In the genomic region with DNA sequence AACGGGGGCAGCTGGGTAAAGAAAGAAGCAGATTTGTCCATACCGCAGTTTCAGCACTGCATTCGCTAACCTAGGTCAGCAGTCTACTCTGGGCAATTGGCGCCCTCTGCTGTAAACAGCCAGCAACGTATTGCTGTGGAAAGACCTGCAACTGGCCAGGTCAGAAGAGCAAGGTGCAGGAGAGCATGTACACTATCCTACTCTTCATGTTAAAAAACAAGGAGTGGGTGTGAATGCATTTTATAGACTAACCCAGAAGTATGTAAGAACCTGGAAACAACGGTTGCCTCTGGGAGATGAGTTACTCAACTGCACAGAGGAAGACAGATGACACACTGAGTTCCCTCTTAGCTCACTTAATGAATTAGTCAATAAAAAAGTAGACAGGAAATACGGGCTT, we compare ENCODE assay signal across 9 cellular contexts. TPM values are rescaled to one million over a fixed set of nuclear protein-coding genes. Genes with fewer than 3 reads are reported as not detected.
DNase-seq lines count a peak whose midpoint lies in the region; ATAC-seq, FAIRE-seq and TF ChIP-seq lines count a peak whose summit lies in the region.
"Had no signal": no experiment of that assay in that cellular context is flagged by ENCODE, and none has a peak within 500 bp of the region (broad histone marks: within the 10 kb centered on the region; RNA-seq: fewer than 3 reads in every experiment).

No MANE protein-coding gene starts in this region.

- TF ChIP-seq RAD21 in GM12878 (IDR thresholded peaks at IDR 0.05; ENCODE audit: insufficient read depth, low read depth, low read length): peak; percentile 82

- in situ Hi-C loops in GM12878 (cut with MboI): loop anchor here (5.0 kb wide), 1 partner anchor 93 kb away; no protein-coding TSS in a partner anchor

- no peak overlapping the region for H2AFZ ChIP-seq in GM12878 (ENCODE audit: control insufficient read depth, low read depth, low read length)

- H3K9ac ChIP-seq in GM12878 (ENCODE audit: control insufficient read depth, insufficient read depth, low read length): no peak overlapping the region
- H3K9ac ChIP-seq: BLaER1 had no signal

- FAIRE-seq in TTC549 (lab: Jason Lieb, UNC) (peak; percentile 31), GM12878 (lab: Jason Lieb, UNC) (peak; percentile 96)

- ATAC-seq in HG02763 (IDR thresholded peaks at IDR 0.05; ENCODE audit: unreplicated experiment) (peak; percentile 89), GM12878 (peak; percentile 95)

- SMC1A ChIA-PET in GM12878 (lab: Charles Lee; ENCODE audit: uncharacterized antibody, unreplicated experiment): interaction anchor here (0.7 to 4.1 kb wide), 12 partner anchors 10 to 129 kb away, joined by 3 to 30 read pairs (median 5); a partner anchor contains a TSS

- no TSS peak for BruUV-seq in GM12878 (replicated peaks; lab: Mats Ljungman, UMichigan)

- peaks cover 1% of the 10 kb centered on the region; the same call in 1 of the 2 replicates for H4K20me1 ChIP-seq in GM12878 (ENCODE audit: control insufficient read depth, insufficient read depth)

- H3K36me3 ChIP-seq in GM12878 (ENCODE audit: control insufficient read depth in 2 of 2, insufficient read depth in 2 of 2, low read length in 1 of 2) (peaks cover 0 to 7% of the 10 kb centered on the region in 2 experiments; a peak in 3 of 4 replicates), iPS DF 6.9 (ENCODE audit: control insufficient read depth, insufficient read depth, low read length) (no peaks in the 10 kb centered on the region)

- intact Hi-C loops in GM12878 (cut with micrococcal nuclease; ENCODE audit: unreplicated experiment): loop anchor here (1.0 to 2.0 kb wide), 3 partner anchors 39 to 129 kb away; no protein-coding TSS in a partner anchor

- peak; percentile 77 to 90 (median 83) for TF ChIP-seq CTCF in GM12878 (IDR thresholded peaks at IDR 0.05 in 2 of 3, conservative IDR thresholded peaks at IDR 0.05 in 1 of 3; ENCODE audit: control insufficient read depth in 2 of 3, extremely low read depth in 1 of 3, insufficient read depth in 1 of 3, low read depth in 3 of 3, low read length in 3 of 3)

- TF ChIP-seq POLR2A in GM12878 (IDR thresholded peaks at IDR 0.05; ENCODE audit: low read depth, low read length): no peak

- H3K4me3 ChIP-seq in GM12878 (no peak overlapping the region), iPS DF 6.9 (ENCODE audit: low read length) (no peak overlapping the region)
- H3K4me3 ChIP-seq: BLaER1 had no signal

- POLR2A ChIA-PET in GM12878 (lab: Charles Lee): no interaction called here

- H3K27ac ChIP-seq in GM12878 (ENCODE audit: control insufficient read depth, insufficient read depth) (no peak overlapping the region), iPS DF 6.9 (ENCODE audit: low read length) (no peak overlapping the region)
- H3K27ac ChIP-seq: BLaER1 had no signal

- 27% methylated on average over 7 of the region's 7 CpGs for WGBS in GM12878 (ENCODE audit: insufficient coverage, insufficient replicate concordance, low lambda C conversion rate, missing lambda C conversion rate)
- no CpG with 5 or more reads among the region's 7 CpGs for WGBS in iPS DF 6.9 (ENCODE audit: insufficient coverage, insufficient read length)

- H3K79me2 ChIP-seq in GM12878 (ENCODE audit: control insufficient read depth, insufficient read depth, low read length): peaks cover 28% of the 10 kb centered on the region

- DNase-seq in NCI-H1436 (lab: John Stamatoyannopoulos, UW) (peak; percentile 42), NCI-H1436 treated with DMSO at 0.1 percent for 48 hours (lab: John Stamatoyannopoulos, UW) (no peak), NCI-H128 (lab: John Stamatoyannopoulos, UW; ENCODE audit: unreplicated experiment) (peak; percentile 1), GM12878 (ENCODE audit: low read depth, low spot score) (peak; percentile 25), iPS DF 6.9 (ENCODE audit: low read depth, low spot score) (peak; percentile 35)
- DNase-seq in stimulated activated CD4-positive, alpha-beta T cell treated with anti-CD3 and anti-CD28 coated beads, Interleukin-15, amount 100 ng/mL, for 24 hours: peak; percentile 78

- H3K9me3 ChIP-seq in GM12878 (replicated peaks; ENCODE audit: control insufficient read depth, insufficient read depth, low read length): no peaks in the 10 kb centered on the region
- H3K9me3 ChIP-seq in iPS DF 6.9 (ENCODE audit: control insufficient read depth, insufficient read depth, low read length): no peaks in the 10 kb centered on the region
- H3K9me3 ChIP-seq: BLaER1 had no signal

- CTCF ChIA-PET in GM12878 (lab: Yijun Ruan, JAX): interaction anchor here (0.7 to 11.8 kb wide), 23 partner anchors 9 to 342 kb away, joined by 3 to 111 read pairs (median 4); a partner anchor contains a TSS

- TF ChIP-seq EP300 in GM12878 (IDR thresholded peaks at IDR 0.05; ENCODE audit: borderline replicate concordance in 1 of 2, control insufficient read depth in 1 of 2, low read depth in 2 of 2, low read length in 2 of 2): no peak

- H3K4me1 ChIP-seq in GM12878 (ENCODE audit: control insufficient read depth, insufficient read depth, low read length): peaks cover 15% of the 10 kb centered on the region
- 0 out of 2 replicates have a peak, but pooled peaks cover 3% of the 10 kb centered on the region for H3K4me1 ChIP-seq in iPS DF 6.9 (ENCODE audit: control insufficient read depth, insufficient read depth, low read length)

- H3K27me3 ChIP-seq in GM12878 (replicated peaks in 1 of 2; ENCODE audit: control insufficient read depth in 2 of 2, insufficient read depth in 2 of 2, low read length in 1 of 2): no peaks in the 10 kb centered on the region
- H3K27me3 ChIP-seq in iPS DF 6.9 (ENCODE audit: control insufficient read depth, insufficient read depth, low read length): no peaks in the 10 kb centered on the region
- H3K27me3 ChIP-seq: BLaER1 had no signal

- no peak overlapping the region for H3K4me2 ChIP-seq in GM12878 (ENCODE audit: control insufficient read depth, insufficient read depth)
- H3K4me2 ChIP-seq: BLaER1 had no signal

- RAD21 ChIA-PET in GM12878 (lab: Charles Lee; ENCODE audit: unreplicated experiment): interaction anchor here (0.6 to 3.8 kb wide), 7 partner anchors 36 to 242 kb away, joined by 3 to 37 read pairs (median 5); a partner anchor contains a TSS

TF ChIP-seq in GM12878, 131 proteins besides CTCF, POLR2A, EP300 and RAD21 (continues in another document):
- TF ChIP-seq SMARCA5 (IDR thresholded peaks at IDR 0.05): peak; percentile 35; the same call in 1 of the 2 replicates
- TF ChIP-seq YY1 (IDR thresholded peaks at IDR 0.05; ENCODE audit: low read depth, low read length): 0 out of 2 replicates have a peak, but pooled peaks have one; percentile 35

RNA-seq across cellular contexts. Expression of a gene that starts 6.2 kb away (rescaled TPM):
- total RNA-seq in GM12878 (2013; cell fraction: nucleolus; rRNA removed): 70.4 and 75.6 TPM in 2 replicates
- total RNA-seq in GM12878 (2014; rRNA removed): 70.6 and 82.1 TPM in 2 replicates
- total RNA-seq in GM12878 (2014; rRNA removed; fragmentation: Illumina TruSeq; extraction: Trizol): 73.2 and 77.9 TPM in 2 replicates
- total RNA-seq in GM12878 (2021): 54.3 and 58.1 TPM in 2 replicates
- 24.8 TPM for polyA plus RNA-seq in GM12878 (2011; ENCODE audit: low read depth)
- 86.6 and 93.6 TPM in 2 replicates for polyA plus RNA-seq in GM12878 (2011; rRNA removed)
- 65.6 and 74.2 TPM in 2 replicates for polyA plus RNA-seq in GM12878 (2011; cell fraction: cytosol; rRNA removed)
- polyA plus RNA-seq in GM12878 (2011; cell fraction: nucleus; rRNA removed): 82.7 and 95.6 TPM in 2 replicates
- 42.6 and 52.4 TPM in 2 replicates for polyA plus RNA-seq in GM12878 (2012)
- polyA plus RNA-seq in GM12878 (2014; fragmentation: Illumina TruSeq; extraction: Trizol): 88.5 and 90.5 TPM in 2 replicates
- polyA plus RNA-seq in GM12878 (2014; fragmentation: Nextera tagmentation; extraction: Ambion mirVana): 10 to 100 TPM; 54.8 to 77.0 TPM
- polyA plus RNA-seq in GM12878 (2014; rRNA removed): 90.0 and 93.0 TPM in 2 replicates
- polyA plus RNA-seq in GM12878 (2016; fragmentation: Nextera tagmentation; extraction: Ambion mirVana): 10 to 100 TPM; 68.9 to 75.7 TPM
- polyA minus RNA-seq in GM12878 (2011; rRNA and poly(A)+ RNA removed): 44.3 and 47.5 TPM in 2 replicates
- 20.6 and 21.8 TPM in 2 replicates for polyA minus RNA-seq in GM12878 (2011; cell fraction: cytosol; rRNA and poly(A)+ RNA removed)
- 28.8 and 49.8 TPM in 2 replicates for polyA minus RNA-seq in GM12878 (2011; cell fraction: nucleus; rRNA and poly(A)+ RNA removed)

RNA-seq across cellular contexts. Expression of a gene that starts 44.2 kb away (rescaled TPM):
- total RNA-seq in GM12878 (2013; cell fraction: nucleolus; rRNA removed): 41.0 and 42.4 TPM in 2 replicates
- total RNA-seq in GM12878 (2014; rRNA removed) (6.6 and 6.8 TPM in 2 replicates), GM12878 (2014; rRNA removed; fragmentation: Illumina TruSeq; extraction: Trizol) (5.7 and 6.0 TPM in 2 replicates), GM12878 (2021) (8.7 and 9.8 TPM in 2 replicates)
- 2.5 TPM for polyA plus RNA-seq in GM12878 (2011; ENCODE audit: low read depth)
- polyA plus RNA-seq in GM12878 (2011; rRNA removed) (6.7 and 7.4 TPM in 2 replicates), GM12878 (2014; fragmentation: Illumina TruSeq; extraction: Trizol) (5.3 and 6.4 TPM in 2 replicates), GM12878 (2014; fragmentation: Nextera tagmentation; extraction: Ambion mirVana) (1 to 10 TPM; 5.8 to 7.2 TPM), GM12878 (2014; rRNA removed) (6.4 and 6.8 TPM in 2 replicates), GM12878 (2016; fragmentation: Nextera tagmentation; extraction: Ambion mirVana) (1 to 10 TPM; 5.1 to 7.4 TPM)
- polyA plus RNA-seq in GM12878 (2011; cell fraction: cytosol; rRNA removed): 2.7 and 4.4 TPM in 2 replicates
- 13.3 and 14.6 TPM in 2 replicates for polyA plus RNA-seq in GM12878 (2011; cell fraction: nucleus; rRNA removed)
- 4.7 and 6.6 TPM in 2 replicates for polyA plus RNA-seq in GM12878 (2012)
- 3.7 and 5.4 TPM in 2 replicates for polyA minus RNA-seq in GM12878 (2011; rRNA and poly(A)+ RNA removed)
- polyA minus RNA-seq in GM12878 (2011; cell fraction: cytosol; rRNA and poly(A)+ RNA removed): 1.9 and 3.8 TPM in 2 replicates
- 8.9 and 11.5 TPM in 2 replicates for polyA minus RNA-seq in GM12878 (2011; cell fraction: nucleus; rRNA and poly(A)+ RNA removed)

RNA-seq across cellular contexts. Expression of a gene that starts 50.2 kb away (rescaled TPM):
- 5.5 and 6.8 TPM in 2 replicates for total RNA-seq in GM12878 (2013; cell fraction: nucleolus; rRNA removed)
- total RNA-seq in GM12878 (2014; rRNA removed): 2.8 and 4.0 TPM in 2 replicates
- total RNA-seq in GM12878 (2014; rRNA removed; fragmentation: Illumina TruSeq; extraction: Trizol): 4.2 and 4.7 TPM in 2 replicates
- 3.5 TPM in 2 replicates for total RNA-seq in GM12878 (2021)
- polyA plus RNA-seq in GM12878 (2011; ENCODE audit: low read depth): 0.60 TPM
- 4.5 and 5.1 TPM in 2 replicates for polyA plus RNA-seq in GM12878 (2011; rRNA removed)
- 3.6 and 4.5 TPM in 2 replicates for polyA plus RNA-seq in GM12878 (2011; cell fraction: cytosol; rRNA removed)
- polyA plus RNA-seq in GM12878 (2011; cell fraction: nucleus; rRNA removed): 3.0 and 4.1 TPM in 2 replicates
- polyA plus RNA-seq in GM12878 (2012): 0.92 and 2.7 TPM in 2 replicates
- 4.1 and 4.6 TPM in 2 replicates for polyA plus RNA-seq in GM12878 (2014; fragmentation: Illumina TruSeq; extraction: Trizol)
- 1 to 10 TPM; 3.0 to 3.4 TPM for polyA plus RNA-seq in GM12878 (2014; fragmentation: Nextera tagmentation; extraction: Ambion mirVana)
- 2.4 and 2.5 TPM in 2 replicates for polyA plus RNA-seq in GM12878 (2014; rRNA removed)
- 1 to 10 TPM; 3.1 to 3.3 TPM for polyA plus RNA-seq in GM12878 (2016; fragmentation: Nextera tagmentation; extraction: Ambion mirVana)
- 8.0 and 10.1 TPM in 2 replicates for polyA minus RNA-seq in GM12878 (2011; rRNA and poly(A)+ RNA removed)
- 1.7 and 4.1 TPM in 2 replicates for polyA minus RNA-seq in GM12878 (2011; cell fraction: cytosol; rRNA and poly(A)+ RNA removed)
- 2.1 and 3.1 TPM in 2 replicates for polyA minus RNA-seq in GM12878 (2011; cell fraction: nucleus; rRNA and poly(A)+ RNA removed)
